In the genomic region with DNA sequence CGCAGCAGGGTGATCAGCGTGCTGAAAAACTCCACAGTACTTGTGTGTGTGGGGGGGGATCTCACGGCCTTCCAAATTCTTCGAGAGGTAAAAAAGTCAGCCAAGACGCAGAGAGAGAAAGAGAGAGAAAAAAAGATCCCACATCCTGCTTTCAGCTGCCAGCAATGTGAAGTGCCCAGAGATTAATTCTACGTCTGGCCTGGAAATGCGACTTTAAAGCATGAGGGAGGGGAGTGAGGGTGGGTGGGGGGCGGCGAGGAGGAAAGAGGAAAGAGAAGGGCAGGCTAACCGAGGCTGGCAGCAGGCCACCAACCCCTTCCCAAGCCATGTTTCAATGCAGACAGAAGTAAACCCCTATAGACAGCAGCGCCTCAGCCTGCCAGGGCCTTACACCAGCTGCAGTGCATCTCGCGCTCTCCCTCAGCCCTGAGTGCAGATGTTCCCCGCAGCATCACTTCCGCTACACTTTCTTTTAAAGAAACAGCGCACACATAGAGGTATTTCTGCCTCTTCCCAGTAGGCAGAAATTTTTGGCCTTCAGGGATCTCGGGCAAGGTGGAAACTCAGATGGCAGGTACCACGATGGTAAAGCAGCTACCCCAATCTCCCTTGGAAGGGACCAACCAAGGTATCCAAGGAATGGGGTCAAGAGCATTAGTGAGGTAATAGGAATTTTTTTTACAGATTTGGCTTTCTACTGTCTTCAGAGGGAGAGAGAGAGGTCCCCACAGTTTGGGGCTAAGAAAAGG, we compare ENCODE assay signal across 8 cellular contexts.
DNase-seq lines count a peak whose midpoint lies in the region; ATAC-seq and TF ChIP-seq lines count a peak whose summit lies in the region.

No MANE protein-coding gene starts in this region.

- no peaks in the 10 kb centered on the region for H3K36me3 ChIP-seq in right atrium auricular region

- TF ChIP-seq CTCF in GM13977 (IDR thresholded peaks at IDR 0.05; ENCODE audit: extremely low read depth, insufficient read depth, missing control alignments) (no peak), right atrium auricular region (IDR thresholded peaks at IDR 0.05) (no peak)

- peak overlapping the region in 1 of 2 donors; percentile 38 for H3K4me3 ChIP-seq in right atrium auricular region

- H3K27ac ChIP-seq in right atrium auricular region = peak overlapping the region; percentile 87 to 88

- H3K4me1 ChIP-seq in right atrium auricular region = peaks cover 0 to 54% of the 10 kb centered on the region in 2 donors

- DNase-seq in GM13977 (ENCODE audit: low spot score) = peak; percentile 79
- DNase-seq in activated naive CD8-positive, alpha-beta T cell treated with anti-CD3 and anti-CD28 coated beads, Interleukin-2, amount 50 U/mL, for 16 hours (ENCODE audit: low read depth, low spot score) = peak; percentile 24
- DNase-seq in right atrium auricular region (ENCODE audit: low spot score) = peak; percentile 76
- DNase-seq in stimulated activated CD4-positive, alpha-beta T cell treated with anti-CD3 and anti-CD28 coated beads, Interleukin-12 subunit alpha, Interleukin-12 subunit beta, amount 100 ng/mL, for 4 hours = peak; percentile 52
- DNase-seq in NCI-H1436 (lab: John Stamatoyannopoulos, UW) = no peak
- no peak for DNase-seq in DMS 273 treated with DMSO at 0.1 percent for 48 hours (lab: John Stamatoyannopoulos, UW)

- in situ Hi-C loops in GM13977 (cut with MboI; ENCODE audit: low pct_unique_long_range_greater_than_20kb, low sequenced_read_pairs, unreplicated experiment) = no loop called here

- H3K9me3 ChIP-seq in right atrium auricular region = no peaks in the 10 kb centered on the region

- no peaks in the 10 kb centered on the region for H3K27me3 ChIP-seq in right atrium auricular region

- peak; percentile 77 for ATAC-seq in HG02763 (IDR thresholded peaks at IDR 0.05; ENCODE audit: unreplicated experiment)
- peak; percentile 80 for ATAC-seq in SK-N-SH treated with all-trans-retinoic acid at 6 μM for 48 hours

TF ChIP-seq in SK-N-SH treated with all-trans-retinoic acid at 6 μM for 48 hours, 23 proteins besides CTCF, POLR2A, EP300 and RAD21:
- TF ChIP-seq ISL1 (CRISPR knock-in tag; IDR thresholded peaks at IDR 0.05) = no peak
- peak; percentile 52; the same call in 1 of the 2 replicates for TF ChIP-seq SNAI2 (CRISPR knock-in tag; IDR thresholded peaks at IDR 0.05)
- TF ChIP-seq TOX (CRISPR knock-in tag; IDR thresholded peaks at IDR 0.05; ENCODE audit: borderline replicate concordance) = no peak
- TF ChIP-seq ARNTL (CRISPR knock-in tag; IDR thresholded peaks at IDR 0.05; ENCODE audit: borderline replicate concordance, low read depth) = no peak
- no peak for TF ChIP-seq ZFP30 (CRISPR knock-in tag; IDR thresholded peaks at IDR 0.05)
- TF ChIP-seq BACH2 (CRISPR knock-in tag; IDR thresholded peaks at IDR 0.05; ENCODE audit: borderline replicate concordance) = no peak
- no peak for TF ChIP-seq ZNF565 (CRISPR knock-in tag; conservative IDR thresholded peaks at IDR 0.05; ENCODE audit: low read depth)
- TF ChIP-seq ZNF70 (CRISPR knock-in tag; IDR thresholded peaks at IDR 0.05) = peak; percentile 21; the same call in 1 of the 2 replicates
- TF ChIP-seq, protein P1, sequence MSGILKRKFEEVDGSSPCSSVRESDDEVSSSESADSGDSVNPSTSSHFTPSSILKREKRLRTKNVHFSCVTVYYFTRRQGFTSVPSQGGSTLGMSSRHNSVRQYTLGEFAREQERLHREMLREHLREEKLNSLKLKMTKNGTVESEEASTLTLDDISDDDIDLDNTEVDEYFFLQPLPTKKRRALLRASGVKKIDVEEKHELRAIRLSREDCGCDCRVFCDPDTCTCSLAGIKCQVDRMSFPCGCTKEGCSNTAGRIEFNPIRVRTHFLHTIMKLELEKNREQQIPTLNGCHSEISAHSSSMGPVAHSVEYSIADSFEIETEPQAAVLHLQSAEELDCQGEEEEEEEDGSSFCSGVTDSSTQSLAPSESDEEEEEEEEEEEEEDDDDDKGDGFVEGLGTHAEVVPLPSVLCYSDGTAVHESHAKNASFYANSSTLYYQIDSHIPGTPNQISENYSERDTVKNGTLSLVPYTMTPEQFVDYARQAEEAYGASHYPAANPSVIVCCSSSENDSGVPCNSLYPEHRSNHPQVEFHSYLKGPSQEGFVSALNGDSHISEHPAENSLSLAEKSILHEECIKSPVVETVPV (CRISPR knock-in tag; IDR thresholded peaks at IDR 0.05) = no peak
- TF ChIP-seq, protein P2, sequence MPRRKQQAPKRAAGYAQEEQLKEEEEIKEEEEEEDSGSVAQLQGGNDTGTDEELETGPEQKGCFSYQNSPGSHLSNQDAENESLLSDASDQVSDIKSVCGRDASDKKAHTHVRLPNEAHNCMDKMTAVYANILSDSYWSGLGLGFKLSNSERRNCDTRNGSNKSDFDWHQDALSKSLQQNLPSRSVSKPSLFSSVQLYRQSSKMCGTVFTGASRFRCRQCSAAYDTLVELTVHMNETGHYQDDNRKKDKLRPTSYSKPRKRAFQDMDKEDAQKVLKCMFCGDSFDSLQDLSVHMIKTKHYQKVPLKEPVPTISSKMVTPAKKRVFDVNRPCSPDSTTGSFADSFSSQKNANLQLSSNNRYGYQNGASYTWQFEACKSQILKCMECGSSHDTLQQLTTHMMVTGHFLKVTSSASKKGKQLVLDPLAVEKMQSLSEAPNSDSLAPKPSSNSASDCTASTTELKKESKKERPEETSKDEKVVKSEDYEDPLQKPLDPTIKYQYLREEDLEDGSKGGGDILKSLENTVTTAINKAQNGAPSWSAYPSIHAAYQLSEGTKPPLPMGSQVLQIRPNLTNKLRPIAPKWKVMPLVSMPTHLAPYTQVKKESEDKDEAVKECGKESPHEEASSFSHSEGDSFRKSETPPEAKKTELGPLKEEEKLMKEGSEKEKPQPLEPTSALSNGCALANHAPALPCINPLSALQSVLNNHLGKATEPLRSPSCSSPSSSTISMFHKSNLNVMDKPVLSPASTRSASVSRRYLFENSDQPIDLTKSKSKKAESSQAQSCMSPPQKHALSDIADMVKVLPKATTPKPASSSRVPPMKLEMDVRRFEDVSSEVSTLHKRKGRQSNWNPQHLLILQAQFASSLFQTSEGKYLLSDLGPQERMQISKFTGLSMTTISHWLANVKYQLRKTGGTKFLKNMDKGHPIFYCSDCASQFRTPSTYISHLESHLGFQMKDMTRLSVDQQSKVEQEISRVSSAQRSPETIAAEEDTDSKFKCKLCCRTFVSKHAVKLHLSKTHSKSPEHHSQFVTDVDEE (CRISPR knock-in tag; IDR thresholded peaks at IDR 0.05) = 0 out of 2 replicates have a peak, but pooled peaks have one; percentile 26
- TF ChIP-seq, protein P3, sequence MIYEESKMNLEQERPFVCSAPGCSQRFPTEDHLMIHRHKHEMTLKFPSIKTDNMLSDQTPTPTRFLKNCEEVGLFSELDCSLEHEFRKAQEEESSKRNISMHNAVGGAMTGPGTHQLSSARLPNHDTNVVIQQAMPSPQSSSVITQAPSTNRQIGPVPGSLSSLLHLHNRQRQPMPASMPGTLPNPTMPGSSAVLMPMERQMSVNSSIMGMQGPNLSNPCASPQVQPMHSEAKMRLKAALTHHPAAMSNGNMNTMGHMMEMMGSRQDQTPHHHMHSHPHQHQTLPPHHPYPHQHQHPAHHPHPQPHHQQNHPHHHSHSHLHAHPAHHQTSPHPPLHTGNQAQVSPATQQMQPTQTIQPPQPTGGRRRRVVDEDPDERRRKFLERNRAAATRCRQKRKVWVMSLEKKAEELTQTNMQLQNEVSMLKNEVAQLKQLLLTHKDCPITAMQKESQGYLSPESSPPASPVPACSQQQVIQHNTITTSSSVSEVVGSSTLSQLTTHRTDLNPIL (CRISPR knock-in tag; IDR thresholded peaks at IDR 0.05; ENCODE audit: low read depth) = no peak
- TF ChIP-seq, protein P4, sequence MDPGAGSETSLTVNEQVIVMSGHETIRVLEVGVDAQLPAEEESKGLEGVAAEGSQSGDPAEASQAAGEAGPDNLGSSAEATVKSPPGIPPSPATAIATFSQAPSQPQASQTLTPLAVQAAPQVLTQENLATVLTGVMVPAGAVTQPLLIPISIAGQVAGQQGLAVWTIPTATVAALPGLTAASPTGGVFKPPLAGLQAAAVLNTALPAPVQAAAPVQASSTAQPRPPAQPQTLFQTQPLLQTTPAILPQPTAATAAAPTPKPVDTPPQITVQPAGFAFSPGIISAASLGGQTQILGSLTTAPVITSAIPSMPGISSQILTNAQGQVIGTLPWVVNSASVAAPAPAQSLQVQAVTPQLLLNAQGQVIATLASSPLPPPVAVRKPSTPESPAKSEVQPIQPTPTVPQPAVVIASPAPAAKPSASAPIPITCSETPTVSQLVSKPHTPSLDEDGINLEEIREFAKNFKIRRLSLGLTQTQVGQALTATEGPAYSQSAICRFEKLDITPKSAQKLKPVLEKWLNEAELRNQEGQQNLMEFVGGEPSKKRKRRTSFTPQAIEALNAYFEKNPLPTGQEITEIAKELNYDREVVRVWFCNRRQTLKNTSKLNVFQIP (CRISPR knock-in tag; IDR thresholded peaks at IDR 0.05; ENCODE audit: borderline replicate concordance, low read depth) = no peak
- no peak for TF ChIP-seq ZFP3 (CRISPR knock-in tag; IDR thresholded peaks at IDR 0.05)

Comparison
In these comparisons a context has a peak if more than half of its experiments do, and no peak if none do; other contexts are left out.
1. DNase-seq: peak in GM13977 (single experiment), activated naive CD8-positive, alpha-beta T cell treated with anti-CD3 and anti-CD28 coated beads, Interleukin-2, amount 50 U/mL, for 16 hours (single experiment), right atrium auricular region (single experiment) and stimulated activated CD4-positive, alpha-beta T cell treated with anti-CD3 and anti-CD28 coated beads, Interleukin-12 subunit alpha, Interleukin-12 subunit beta, amount 100 ng/mL, for 4 hours (single experiment); none in NCI-H1436 (single experiment) and DMS 273 treated with DMSO at 0.1 percent for 48 hours (single experiment).